Comparison of ENCODE assay signal across 25 cellular contexts in genomic region chr3:194619741-194620140, GRCh38.
"Had no signal": no experiment of that assay in that cellular context is flagged by ENCODE, and none has a peak within 500 bp of the region (broad histone marks: within the 10 kb centered on the region; RNA-seq: fewer than 3 reads in every experiment).

No MANE protein-coding gene starts in this region.

- H3K4me1 ChIP-seq: lower lobe of right lung, right atrium auricular region, testis, vagina had no signal

- H3K9me3 ChIP-seq: left lung, lower lobe of right lung, neutrophil, right atrium auricular region, right lobe of liver, testis, thyroid gland, transverse colon, upper lobe of left lung, vagina had no signal

- H3K4me1 Mint-ChIP-seq: naive thymus-derived CD8-positive, alpha-beta T cell; stimulated activated effector memory CD8-positive, alpha-beta T cell treated with anti-CD3 and anti-CD28 coated beads, Interleukin-12 subunit alpha, Interleukin-12 subunit beta, amount 100 ng/mL, for 72 hours; stimulated activated naive CD8-positive, alpha-beta T cell treated with anti-CD3 and anti-CD28 coated beads, Interleukin-15, amount 100 ng/mL, for 72 hours had no signal

- H3K36me3 ChIP-seq: right atrium auricular region, right lobe of liver, thyroid gland, transverse colon, vagina had no signal

- H3K36me3 Mint-ChIP-seq: naive thymus-derived CD8-positive, alpha-beta T cell; stimulated activated effector memory CD8-positive, alpha-beta T cell treated with anti-CD3 and anti-CD28 coated beads, Interleukin-12 subunit alpha, Interleukin-12 subunit beta, amount 100 ng/mL, for 72 hours had no signal

- H3K27me3 ChIP-seq: left lung, neutrophil, right atrium auricular region, right lobe of liver, testis, thyroid gland, transverse colon, upper lobe of left lung, vagina had no signal

- H3K27ac Mint-ChIP-seq: naive thymus-derived CD8-positive, alpha-beta T cell; progenitor cell of endocrine pancreas; stimulated activated effector memory CD8-positive, alpha-beta T cell treated with anti-CD3 and anti-CD28 coated beads, Interleukin-12 subunit alpha, Interleukin-12 subunit beta, amount 100 ng/mL, for 72 hours; stimulated activated naive CD8-positive, alpha-beta T cell treated with anti-CD3 and anti-CD28 coated beads, Interleukin-15, amount 100 ng/mL, for 72 hours had no signal

- H3K4me3 ChIP-seq: left lung, lower lobe of right lung, right atrium auricular region, right lobe of liver, smooth muscle cell, testis, thyroid gland, transverse colon, upper lobe of left lung, vagina had no signal

- DNase-seq: hippocampal formation; left colon; lower lobe of right lung; mammary epithelial cell; mesenchymal stem cell; naive thymus-derived CD8-positive, alpha-beta T cell; occipital lobe; stimulated activated CD4-positive, alpha-beta T cell treated with anti-CD3 and anti-CD28 coated beads, Interleukin-12 subunit alpha, Interleukin-12 subunit beta, amount 100 ng/mL, for 4 hours; stimulated activated CD4-positive, alpha-beta T cell treated with anti-CD3 and anti-CD28 coated beads, Interleukin-4, amount 100 ng/mL, for 24 hours; stimulated activated naive CD4-positive, alpha-beta T cell treated with Interleukin-2 at 50 U/mL for 16 hours; stimulated activated naive CD8-positive, alpha-beta T cell treated with anti-CD3 and anti-CD28 coated beads, Interleukin-15, amount 100 ng/mL, for 72 hours; substantia nigra; testis; thyroid gland; transverse colon had no signal

- H3K4me3 Mint-ChIP-seq: naive thymus-derived CD8-positive, alpha-beta T cell; stimulated activated effector memory CD8-positive, alpha-beta T cell treated with anti-CD3 and anti-CD28 coated beads, Interleukin-12 subunit alpha, Interleukin-12 subunit beta, amount 100 ng/mL, for 72 hours; stimulated activated naive CD8-positive, alpha-beta T cell treated with anti-CD3 and anti-CD28 coated beads, Interleukin-15, amount 100 ng/mL, for 72 hours had no signal

- H3K27me3 Mint-ChIP-seq: naive thymus-derived CD8-positive, alpha-beta T cell; progenitor cell of endocrine pancreas; stimulated activated naive CD8-positive, alpha-beta T cell treated with anti-CD3 and anti-CD28 coated beads, Interleukin-15, amount 100 ng/mL, for 72 hours had no signal

- H3K9me3 Mint-ChIP-seq: naive thymus-derived CD8-positive, alpha-beta T cell; neural crest cell; stimulated activated effector memory CD8-positive, alpha-beta T cell treated with anti-CD3 and anti-CD28 coated beads, Interleukin-12 subunit alpha, Interleukin-12 subunit beta, amount 100 ng/mL, for 72 hours; stimulated activated naive CD8-positive, alpha-beta T cell treated with anti-CD3 and anti-CD28 coated beads, Interleukin-15, amount 100 ng/mL, for 72 hours had no signal

- ATAC-seq: left colon; lower lobe of right lung; naive thymus-derived CD8-positive, alpha-beta T cell; stimulated activated naive CD8-positive, alpha-beta T cell treated with anti-CD3 and anti-CD28 coated beads, Interleukin-15, amount 100 ng/mL, for 72 hours had no signal

- H3K27ac ChIP-seq: left lung, lower lobe of right lung, neutrophil, right atrium auricular region, right lobe of liver, testis, thyroid gland, transverse colon, upper lobe of left lung, vagina had no signal
